Comparison of ENCODE assay signal across 19 cellular contexts in the genomic region with DNA sequence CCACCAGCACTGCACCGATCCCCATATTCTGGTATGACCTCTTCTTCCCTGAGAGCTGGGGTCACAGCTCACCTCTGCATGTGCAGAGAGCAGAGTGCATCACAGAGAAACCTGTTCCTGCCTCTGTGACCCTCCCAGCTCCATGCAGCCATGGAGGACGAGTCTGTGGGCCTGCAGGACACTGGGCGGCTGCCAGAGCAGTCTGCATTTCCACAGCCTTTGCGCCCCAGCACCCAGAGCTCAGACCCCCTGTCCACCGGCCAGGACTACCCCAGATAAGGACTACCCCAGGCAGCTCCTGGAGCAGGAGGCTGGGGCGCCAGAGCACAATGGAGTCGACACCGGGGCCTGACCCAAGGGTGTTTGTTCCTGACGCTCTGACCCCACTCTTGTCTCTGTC.
DNase-seq lines count a peak whose midpoint lies in the region; ATAC-seq and TF ChIP-seq lines count a peak whose summit lies in the region.
"Had no signal": no experiment of that assay in that cellular context is flagged by ENCODE, and none has a peak within 500 bp of the region (broad histone marks: within the 10 kb centered on the region; RNA-seq: fewer than 3 reads in every experiment).

No MANE protein-coding gene starts in this region.

- H3K4me1 ChIP-seq in BLaER1 (peaks cover 39% of the 10 kb centered on the region), H9 (ENCODE audit: insufficient read depth, low read length) (no peaks in the 10 kb centered on the region), neuronal stem cell (ENCODE audit: control insufficient read depth in 2 of 2, insufficient read depth in 1 of 2, low read depth in 1 of 2, low read length in 2 of 2) (peaks cover 0 to 3% of the 10 kb centered on the region in 2 donors), lower lobe of right lung (no peaks in the 10 kb centered on the region)
- H3K4me1 ChIP-seq: HAP-1 had no signal

- H2BK120ac ChIP-seq in H9 (ENCODE audit: low read depth, low read length, poor library complexity, severe bottlenecking) (no peak overlapping the region), neuronal stem cell (ENCODE audit: low read depth, low read length) (no peak overlapping the region)

- no peaks in the 10 kb centered on the region for H3K27me3 ChIP-seq in BLaER1
- no peaks in the 10 kb centered on the region for H3K27me3 ChIP-seq in H9 (ENCODE audit: insufficient read depth, low read length)
- H3K27me3 ChIP-seq in neuronal stem cell (ENCODE audit: control insufficient read depth in 3 of 3, insufficient read depth in 3 of 3, low read depth in 1 of 3, low read length in 3 of 3), result no peaks in the 10 kb centered on the region
- no peaks in the 10 kb centered on the region for H3K27me3 ChIP-seq in lower lobe of right lung (ENCODE audit: low read depth)

- H4K5ac ChIP-seq in H9 (ENCODE audit: insufficient read length, low read depth, low read length), result no peak overlapping the region

- peaks cover 3 to 6% of the 10 kb centered on the region in 2 experiments; a peak in 3 of 4 replicates for H3K4me1 Mint-ChIP-seq in H9
- H3K4me1 Mint-ChIP-seq: B cell; CD4-positive, alpha-beta memory T cell had no signal

- no peak for DNase-seq in H9
- peak; percentile 46 for DNase-seq in islet precursor cell
- no peak for DNase-seq in neuronal stem cell (ENCODE audit: low spot score)
- no peak for DNase-seq in activated CD4-positive, alpha-beta T cell treated with anti-CD3 and anti-CD28 coated beads for 4 hours
- DNase-seq in SW 1271 (lab: John Stamatoyannopoulos, UW), result no peak
- no peak for DNase-seq in lower lobe of right lung
- DNase-seq: C1 segment of cervical spinal cord; Calu3; CD4-positive, alpha-beta memory T cell; COR-L47; DMS53; DMS79 treated with DMSO at 0.1 percent for 48 hours; GF-D8; HFFc6 had no signal

- H3K9me3 ChIP-seq in BLaER1 (no peaks in the 10 kb centered on the region), H9 (ENCODE audit: control insufficient read depth, low read depth, low read length) (no peaks in the 10 kb centered on the region), neuronal stem cell (replicated peaks in 1 of 2; ENCODE audit: control insufficient read depth in 2 of 2, insufficient read depth in 1 of 2, low read depth in 1 of 2, low read length in 2 of 2) (no peaks in the 10 kb centered on the region), lower lobe of right lung (no peaks in the 10 kb centered on the region)
- H3K9me3 ChIP-seq: HAP-1 had no signal

- H3K4me2 ChIP-seq in BLaER1 (peak overlapping the region; percentile 76), H9 (ENCODE audit: insufficient read depth, insufficient read length, low read length) (no peak overlapping the region), neuronal stem cell (ENCODE audit: insufficient read depth, low read length, poor library complexity, severe bottlenecking) (no peak overlapping the region)

- no peaks in the 10 kb centered on the region for H3K36me3 Mint-ChIP-seq in H9 (ENCODE audit: insufficient read depth in 1 of 3, low read depth in 3 of 3)
- H3K36me3 Mint-ChIP-seq: CD4-positive, alpha-beta memory T cell had no signal

- H3K79me2 ChIP-seq in H9 (ENCODE audit: insufficient read depth, low read length), result no peaks in the 10 kb centered on the region

- H3K27me3 Mint-ChIP-seq in H9 (ENCODE audit: low read depth), result no peaks in the 10 kb centered on the region; the same call in 1 of the 2 replicates
- H3K27me3 Mint-ChIP-seq: B cell; CD4-positive, alpha-beta memory T cell had no signal

- H4K8ac ChIP-seq in H9 (replicated peaks; ENCODE audit: insufficient read length, low read depth, low read length), result no peak overlapping the region
- no peak overlapping the region for H4K8ac ChIP-seq in neuronal stem cell (ENCODE audit: low read depth, low read length)

- H2BK20ac ChIP-seq in H9 (ENCODE audit: low read depth, low read length, poor library complexity, severe bottlenecking), result no peak overlapping the region

- H3K9ac ChIP-seq in BLaER1, result no peak overlapping the region
- no peak overlapping the region for H3K9ac ChIP-seq in H9 (ENCODE audit: extremely low read depth, insufficient read length, low read length)
- no peak overlapping the region for H3K9ac ChIP-seq in neuronal stem cell (ENCODE audit: low read depth, low read length, poor library complexity)

- H2BK15ac ChIP-seq in H9 (ENCODE audit: low read depth, low read length), result no peak overlapping the region
- H2BK15ac ChIP-seq in neuronal stem cell (ENCODE audit: low read length), result no peak overlapping the region

- H3K27ac Mint-ChIP-seq in H9, result peak overlapping the region in 1 of 3 experiments; percentile 14; a peak in 1 of 7 replicates
- H3K27ac Mint-ChIP-seq: B cell; CD4-positive, alpha-beta memory T cell; HFFc6 had no signal

- no peaks in the 10 kb centered on the region for H3K36me3 ChIP-seq in BLaER1
- H3K36me3 ChIP-seq in neuronal stem cell (replicated peaks in 1 of 2; ENCODE audit: control insufficient read depth in 2 of 2, insufficient read depth in 2 of 2, low read length in 2 of 2), result no peaks in the 10 kb centered on the region
- H3K36me3 ChIP-seq in lower lobe of right lung, result no peaks in the 10 kb centered on the region
- H3K36me3 ChIP-seq: HAP-1 had no signal

- no peaks in the 10 kb centered on the region for H3K9me3 Mint-ChIP-seq in H9

- TF ChIP-seq CTCF in H9 (conservative IDR thresholded peaks at IDR 0.05) (no peak), lower lobe of right lung (IDR thresholded peaks at IDR 0.05) (no peak)

- H3K14ac ChIP-seq in H9 (ENCODE audit: insufficient read depth, low read length) (peak overlapping the region; percentile 72), neuronal stem cell (ENCODE audit: low read length) (no peak overlapping the region)

- H3K79me1 ChIP-seq in H9 (ENCODE audit: insufficient read depth, low read depth, low read length, poor library complexity, severe bottlenecking), result no peaks in the 10 kb centered on the region
- H3K79me1 ChIP-seq in neuronal stem cell (ENCODE audit: low read depth, low read length), result no peaks in the 10 kb centered on the region

- H4K91ac ChIP-seq in H9 (ENCODE audit: insufficient read length, low read depth, low read length) (no peak overlapping the region), neuronal stem cell (ENCODE audit: low read depth, low read length, poor library complexity) (no peak overlapping the region)

- H3K27ac ChIP-seq in BLaER1 (no peak overlapping the region), H9 (ENCODE audit: insufficient read length, low read depth, low read length) (no peak overlapping the region), neuronal stem cell (replicated peaks; ENCODE audit: low read length) (no peak overlapping the region), lower lobe of right lung (no peak overlapping the region)
- H3K27ac ChIP-seq: 22Rv1 had no signal

- no peak overlapping the region for H3T11ph ChIP-seq in H9 (ENCODE audit: low read length)

- H3K4me3 ChIP-seq in BLaER1 (no peak overlapping the region), neuronal stem cell (ENCODE audit: low read length in 2 of 2) (no peak overlapping the region), lower lobe of right lung (no peak overlapping the region)
- H3K4me3 ChIP-seq: HAP-1 had no signal

- no peak overlapping the region for H3K18ac ChIP-seq in H9 (ENCODE audit: insufficient read length, low read depth, low read length)
- H3K18ac ChIP-seq in neuronal stem cell (ENCODE audit: low read length), result peak overlapping the region; percentile 41

- H2BK12ac ChIP-seq in H9 (ENCODE audit: insufficient read length, low read depth, low read length) (no peak overlapping the region), neuronal stem cell (ENCODE audit: low read length) (peak overlapping the region; percentile 14)

- H4K20me1 ChIP-seq in BLaER1, result no peaks in the 10 kb centered on the region
- H4K20me1 ChIP-seq in H9 (ENCODE audit: control insufficient read depth, insufficient read depth, insufficient read length), result no peaks in the 10 kb centered on the region

- intact Hi-C loops in lower lobe of right lung (cut with DNase I), result no loop called here

- ATAC-seq in lower lobe of right lung, result no peak
- no peak for ATAC-seq in HG03196 (IDR thresholded peaks at IDR 0.05; ENCODE audit: unreplicated experiment)

- H2AFZ ChIP-seq in H9 (ENCODE audit: low read length), result no peak overlapping the region
- H2AFZ ChIP-seq in neuronal stem cell (ENCODE audit: low read length), result no peak overlapping the region

- H3K4ac ChIP-seq in H9 (ENCODE audit: low read depth, low read length) (no peak overlapping the region), neuronal stem cell (ENCODE audit: low read length) (no peak overlapping the region)

- no peak overlapping the region for H3K23ac ChIP-seq in H9 (ENCODE audit: insufficient read length, low read depth, low read length)
- peak overlapping the region; percentile 61 for H3K23ac ChIP-seq in neuronal stem cell (ENCODE audit: low read depth, low read length, poor library complexity)

- H2BK5ac ChIP-seq in H9 (ENCODE audit: insufficient read length, low read length) (no peak overlapping the region), neuronal stem cell (ENCODE audit: low read length) (no peak overlapping the region)

- no peaks in the 10 kb centered on the region for H3K23me2 ChIP-seq in H9 (ENCODE audit: insufficient read length, low read depth, low read length, poor library complexity, severe bottlenecking)

- H3K4me3 Mint-ChIP-seq in H9, result no peak overlapping the region
- H3K4me3 Mint-ChIP-seq: B cell; CD4-positive, alpha-beta memory T cell; HFFc6 had no signal

- no peak overlapping the region for H2AK5ac ChIP-seq in H9 (ENCODE audit: insufficient read length, low read length)
- peak overlapping the region; percentile 26 for H2AK5ac ChIP-seq in neuronal stem cell (ENCODE audit: low read depth, low read length)

- no peak overlapping the region for H3K56ac ChIP-seq in H9 (ENCODE audit: insufficient read length, low read depth, low read length)

- WGBS in H9 (ENCODE audit: extremely low coverage, insufficient read length, low lambda C conversion rate), result no CpG with 5 or more reads among the region's 9 CpGs
- WGBS in neuronal stem cell (ENCODE audit: extremely low coverage in 2 of 2, insufficient read length in 2 of 2, insufficient replicate concordance in 1 of 2), 2 donors, result no CpG with 5 or more reads among the region's 9 CpGs
